In the genomic region with DNA sequence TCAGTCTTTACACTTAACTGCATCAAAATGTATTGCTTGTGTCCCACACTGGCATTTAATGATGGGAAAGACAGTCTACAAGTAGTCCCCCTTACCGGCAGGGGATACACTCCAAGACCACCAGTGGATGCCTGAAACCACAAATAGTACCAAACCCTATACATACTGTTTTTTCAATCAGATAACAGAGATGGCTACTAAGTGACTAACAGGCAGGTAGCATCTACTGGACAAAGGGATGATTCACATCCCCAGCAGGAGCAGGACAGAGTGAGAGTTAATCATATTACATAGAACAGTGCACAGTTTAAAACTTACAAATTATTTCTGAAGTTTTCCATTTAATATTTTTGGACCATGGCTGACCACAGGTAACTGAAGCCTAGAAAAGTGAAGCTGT, we compare ENCODE assay signal across 1 cellular context.
TF ChIP-seq lines count a peak whose summit lies in the region.

No MANE protein-coding gene starts in this region.

TF ChIP-seq in SK-N-SH, 30 proteins besides CTCF, POLR2A, EP300 and RAD21:
- TF ChIP-seq JUND (IDR thresholded peaks at IDR 0.05) (peak; percentile 65), SMC3 (IDR thresholded peaks at IDR 0.05; ENCODE audit: low read depth, low read length) (no peak), FOSL2 (IDR thresholded peaks at IDR 0.05; ENCODE audit: borderline replicate concordance, low read depth) (peak; percentile 67; the same call in 1 of the 2 replicates), USF2 (IDR thresholded peaks at IDR 0.05; ENCODE audit: borderline replicate concordance, low read depth, low read length) (no peak), TCF12 (IDR thresholded peaks at IDR 0.05) (peak; percentile 52; the same call in 1 of the 2 replicates)
TF ChIP-seq in SK-N-SH: peak in this region for 3.
